In genomic region chr2:182915369-182916326, GRCh38 we compare ENCODE assay signal across 12 cellular contexts. TPM values are rescaled to one million over a fixed set of nuclear protein-coding genes. Genes with fewer than 3 reads are reported as not detected.
DNase-seq lines count a peak whose midpoint lies in the region; ATAC-seq and TF ChIP-seq lines count a peak whose summit lies in the region.
"Had no signal": no experiment of that assay in that cellular context is flagged by ENCODE, and none has a peak within 500 bp of the region (broad histone marks: within the 10 kb centered on the region; RNA-seq: fewer than 3 reads in every experiment).

No MANE protein-coding gene starts in this region.

- H3K36me3 ChIP-seq in ACC112 (ENCODE audit: insufficient read depth, low read length), result peaks cover 27% of the 10 kb centered on the region

- no peak for TF ChIP-seq CTCF in GM13976 (IDR thresholded peaks at IDR 0.05; ENCODE audit: borderline replicate concordance, control extremely low read depth, extremely low read depth, insufficient read depth, missing control alignments)

- no peaks in the 10 kb centered on the region for H3K27me3 ChIP-seq in ACC112 (ENCODE audit: insufficient read depth, low read length)

- H3K36me3 Mint-ChIP-seq in immature natural killer cell, result peaks cover 0 to 11% (median 8%) of the 10 kb centered on the region in 3 donors
- H3K36me3 Mint-ChIP-seq: CD4-positive, CD25-positive, alpha-beta regulatory T cell had no signal

- H3K27ac ChIP-seq in ACC112 (ENCODE audit: low read depth, low read length), result peak overlapping the region; percentile 44

- H2AFZ ChIP-seq in ACC112 (ENCODE audit: low read length, unreplicated experiment), result no peak overlapping the region

- H3K4me1 ChIP-seq in ACC112 (ENCODE audit: control insufficient read depth, insufficient read depth, low read length, unreplicated experiment), result peaks cover 20% of the 10 kb centered on the region

- H3K79me2 ChIP-seq in ACC112 (ENCODE audit: control insufficient read depth, insufficient read depth, low read length, unreplicated experiment), result peaks cover 3% of the 10 kb centered on the region

- no peaks in the 10 kb centered on the region for H3K9me3 Mint-ChIP-seq in immature natural killer cell
- H3K9me3 Mint-ChIP-seq: T-helper 2 cell treated with Interferon-gamma antibody and Interleukin-4, amounts not matched to agents 5 μg/mL and 100 μg/mL, for 36 hours had no signal

- no peak overlapping the region for H3K4me3 ChIP-seq in ACC112 (ENCODE audit: low read depth, low read length)

- no peaks in the 10 kb centered on the region for H3K27me3 Mint-ChIP-seq in immature natural killer cell (ENCODE audit: low read depth in 3 of 3)
- H3K27me3 Mint-ChIP-seq: CD4-positive, CD25-positive, alpha-beta regulatory T cell had no signal

- in situ Hi-C loops in GM13976 (cut with MboI; ENCODE audit: low sequenced_read_pairs, unreplicated experiment), result no loop called here

- peak; percentile 93 for DNase-seq in HT1080 (ENCODE audit: low read depth)
- peak; percentile 71 for DNase-seq in amniotic stem cell (lab: John Stamatoyannopoulos, UW)
- DNase-seq in iPS-NIHi11 (ENCODE audit: low spot score), result peak; percentile 20
- no peak for DNase-seq in immature natural killer cell
- no peak for DNase-seq in central memory CD4-positive, alpha-beta T cell
- no peak for DNase-seq in GM13976 (ENCODE audit: low spot score)
- DNase-seq: activated naive CD4-positive, alpha-beta T cell treated with anti-CD3 and anti-CD28 coated beads, Interleukin-2, amount 50 U/mL, for 16 hours; CD4-positive, CD25-positive, alpha-beta regulatory T cell; NCI-H1092 treated with DMSO at 0.1 percent for 48 hours had no signal

- peaks cover 6% of the 10 kb centered on the region in 2 donors for H3K4me1 Mint-ChIP-seq in immature natural killer cell
- H3K4me1 Mint-ChIP-seq: CD4-positive, CD25-positive, alpha-beta regulatory T cell had no signal

- ATAC-seq in HG03196 (IDR thresholded peaks at IDR 0.05; ENCODE audit: unreplicated experiment), result no peak

- no peak overlapping the region for H3K4me3 Mint-ChIP-seq in immature natural killer cell
- H3K4me3 Mint-ChIP-seq: CD4-positive, CD25-positive, alpha-beta regulatory T cell; T-helper 2 cell treated with Interferon-gamma antibody and Interleukin-4, amounts not matched to agents 5 μg/mL and 100 μg/mL, for 36 hours had no signal

- H3K27ac Mint-ChIP-seq in immature natural killer cell, result no peak overlapping the region
- H3K27ac Mint-ChIP-seq: CD4-positive, CD25-positive, alpha-beta regulatory T cell; T-helper 2 cell treated with Interferon-gamma antibody and Interleukin-4, amounts not matched to agents 5 μg/mL and 100 μg/mL, for 36 hours had no signal

RNA-seq across cellular contexts. Expression of gene FRZB, which starts 49.2 kb away (rescaled TPM):
- not detected in 2 replicates for total RNA-seq in HT1080 (2014; rRNA removed; shearing (Covaris generic))
- not detected in 2 replicates for polyA plus RNA-seq in HT1080 (2015; cell fraction: cytosol; rRNA removed)
- 0.06 and 0.17 TPM in 2 replicates for polyA plus RNA-seq in HT1080 (2015; cell fraction: nucleus; rRNA removed)
- polyA plus RNA-seq in immature natural killer cell, result not detected
- total RNA-seq: CD4-positive, CD25-positive, alpha-beta regulatory T cell had no signal
- polyA plus RNA-seq: CD4-positive, CD25-positive, alpha-beta regulatory T cell had no signal

Comparison
In these comparisons a context has a peak if more than half of its experiments do, and no peak if none do; other contexts are left out.
1. DNase-seq: peak in HT1080 (single experiment), amniotic stem cell (single experiment) and iPS-NIHi11 (single experiment); none in immature natural killer cell (0 of 3), central memory CD4-positive, alpha-beta T cell (single experiment) and GM13976 (single experiment).